17 cellular contexts compared by ENCODE assay signal in genomic region chr1:16326833-16327404, GRCh38. TPM values are rescaled to one million over a fixed set of nuclear protein-coding genes. Genes with fewer than 3 reads are reported as not detected.
A peak's percentile ranks its signal among the peaks of the same experiment; 100 is the strongest.
DNase-seq lines count a peak whose midpoint lies in the region; ATAC-seq and TF ChIP-seq lines count a peak whose summit lies in the region.
"Had no signal": no experiment of that assay in that cellular context is flagged by ENCODE, and none has a peak within 500 bp of the region (broad histone marks: within the 10 kb centered on the region; RNA-seq: fewer than 3 reads in every experiment).

No MANE protein-coding gene starts in this region.

- ATAC-seq in CD4-positive, CD25-positive, alpha-beta regulatory T cell (ENCODE audit: low read depth in 2 of 2) = peak; percentile 31 to 52
- no peak for ATAC-seq in HG02623 (IDR thresholded peaks at IDR 0.05; ENCODE audit: unreplicated experiment)
- no peak for ATAC-seq in GM18505 (IDR thresholded peaks at IDR 0.05; ENCODE audit: unreplicated experiment)
- ATAC-seq: left ventricle myocardium superior, Right ventricle myocardium inferior, T-cell had no signal

- H3K27ac Mint-ChIP-seq in CD4-positive, CD25-positive, alpha-beta regulatory T cell = peak overlapping the region; percentile 9 to 64 (median 11)
- H3K27ac Mint-ChIP-seq in immature natural killer cell = peak overlapping the region in 5 of 6 donors; percentile 13 to 64 (median 18)
- H3K27ac Mint-ChIP-seq: HFFc6, T-cell had no signal

- H3K27me3 ChIP-seq in CD4-positive, CD25-positive, alpha-beta regulatory T cell (ENCODE audit: control insufficient read depth, insufficient read depth, low read length) = no peaks in the 10 kb centered on the region
- H3K27me3 ChIP-seq: sigmoid colon had no signal

- no peaks in the 10 kb centered on the region for H3K27me3 Mint-ChIP-seq in CD4-positive, CD25-positive, alpha-beta regulatory T cell
- H3K27me3 Mint-ChIP-seq in immature natural killer cell (ENCODE audit: low read depth in 3 of 3) = no peaks in the 10 kb centered on the region
- H3K27me3 Mint-ChIP-seq: T-cell had no signal

- H3K27ac ChIP-seq in CD4-positive, CD25-positive, alpha-beta regulatory T cell (ENCODE audit: insufficient read depth, low read length, poor library complexity, severe bottlenecking) = no peak overlapping the region
- H3K27ac ChIP-seq: sigmoid colon had no signal

- H3K9me3 Mint-ChIP-seq in CD4-positive, CD25-positive, alpha-beta regulatory T cell = no peaks in the 10 kb centered on the region
- H3K9me3 Mint-ChIP-seq in immature natural killer cell = no peaks in the 10 kb centered on the region
- H3K9me3 Mint-ChIP-seq: HFFc6, T-cell had no signal

- peak overlapping the region in 1 of 4 donors; percentile 11 for H3K4me3 Mint-ChIP-seq in CD4-positive, CD25-positive, alpha-beta regulatory T cell
- no peak overlapping the region for H3K4me3 Mint-ChIP-seq in immature natural killer cell
- H3K4me3 Mint-ChIP-seq: HFFc6, T-cell had no signal

- peak in 1 of 3 donors; percentile 9 for DNase-seq in CD4-positive, CD25-positive, alpha-beta regulatory T cell
- DNase-seq in DMS79 treated with DMSO at 0.1 percent for 48 hours (lab: John Stamatoyannopoulos, UW) (peak; percentile 67), OCI-M1 (lab: John Stamatoyannopoulos, UW) (peak; percentile 6), immature natural killer cell (no peak), HK-2 (ENCODE audit: unreplicated experiment) (no peak)
- DNase-seq: amniotic stem cell; effector CD4-positive, alpha-beta T cell; glutamatergic neuron; HFFc6; left ventricle myocardium superior; NCI-H146; NCI-H446 treated with DMSO at 0.1 percent for 48 hours; sigmoid colon; T-cell had no signal

- no peak for TF ChIP-seq POLR2A in GM18505 (IDR thresholded peaks at IDR 0.05; ENCODE audit: borderline replicate concordance, extremely low read depth, insufficient read depth, insufficient read length)

- H3K36me3 ChIP-seq in CD4-positive, CD25-positive, alpha-beta regulatory T cell (ENCODE audit: control insufficient read depth, insufficient read depth, low read length) = peaks cover 4% of the 10 kb centered on the region
- H3K36me3 ChIP-seq: sigmoid colon had no signal

- H3K36me3 Mint-ChIP-seq in CD4-positive, CD25-positive, alpha-beta regulatory T cell = peaks cover 12% of the 10 kb centered on the region
- peaks cover 3 to 4% (median 4%) of the 10 kb centered on the region in 3 donors for H3K36me3 Mint-ChIP-seq in immature natural killer cell

- H3K4me1 Mint-ChIP-seq in CD4-positive, CD25-positive, alpha-beta regulatory T cell = peaks cover 17 to 33% (median 22%) of the 10 kb centered on the region in 4 donors
- peaks cover 15 to 37% of the 10 kb centered on the region in 2 donors for H3K4me1 Mint-ChIP-seq in immature natural killer cell

- H3K4me1 ChIP-seq in CD4-positive, CD25-positive, alpha-beta regulatory T cell (ENCODE audit: control insufficient read depth, insufficient read depth, low read length, poor library complexity, severe bottlenecking) = no peaks in the 10 kb centered on the region

- H3K9me3 ChIP-seq in CD4-positive, CD25-positive, alpha-beta regulatory T cell (ENCODE audit: control insufficient read depth in 2 of 2, low read length in 2 of 2) = no peaks in the 10 kb centered on the region
- H3K9me3 ChIP-seq: sigmoid colon had no signal

- H3K4me3 ChIP-seq in CD4-positive, CD25-positive, alpha-beta regulatory T cell (ENCODE audit: low read depth, low read length) = peak overlapping the region; percentile 6
- H3K4me3 ChIP-seq: sigmoid colon had no signal

RNA-seq across cellular contexts. Expression of gene FBXO42, which starts 25.4 kb away (rescaled TPM):
- 22.0 TPM for total RNA-seq in CD4-positive, CD25-positive, alpha-beta regulatory T cell
- polyA plus RNA-seq in CD4-positive, CD25-positive, alpha-beta regulatory T cell = 10 to 100 TPM; 13.5 to 23.2 (median 21.5) TPM
- 10 to 100 TPM; 12.2 to 26.2 (median 24.7) TPM for polyA plus RNA-seq in immature natural killer cell

RNA-seq across cellular contexts. Expression of gene SZRD1, which starts 40.1 kb away (rescaled TPM):
- total RNA-seq in CD4-positive, CD25-positive, alpha-beta regulatory T cell = 136 TPM
- polyA plus RNA-seq in CD4-positive, CD25-positive, alpha-beta regulatory T cell = 10 to 100 TPM; 36.9 to 54.5 (median 44.6) TPM
- polyA plus RNA-seq in immature natural killer cell = 10 to 100 TPM; 55.8 to 81.5 (median 80.7) TPM

Comparison
In these comparisons a context has a peak if more than half of its experiments do, and no peak if none do; other contexts are left out.
1. ATAC-seq: peak in CD4-positive, CD25-positive, alpha-beta regulatory T cell (2 of 2); none in HG02623 (single experiment) and GM18505 (single experiment).
2. DNase-seq: peak in DMS79 treated with DMSO at 0.1 percent for 48 hours (single experiment) and OCI-M1 (single experiment); none in immature natural killer cell (0 of 3) and HK-2 (single experiment).